16 cellular contexts compared by ENCODE assay signal in genomic region chr10:69516548-69517195, GRCh38. TPM values are rescaled to one million over a fixed set of nuclear protein-coding genes. Genes with fewer than 3 reads are reported as not detected.
A peak's percentile ranks its signal among the peaks of the same experiment; 100 is the strongest.
DNase-seq lines count a peak whose midpoint lies in the region; ATAC-seq, FAIRE-seq and TF ChIP-seq lines count a peak whose summit lies in the region.
"Had no signal": no experiment of that assay in that cellular context is flagged by ENCODE, and none has a peak within 500 bp of the region (broad histone marks: within the 10 kb centered on the region; RNA-seq: fewer than 3 reads in every experiment).

No MANE protein-coding gene starts in this region.

- CTCF ChIA-PET in Panc1 (lab: Charles Lee), result interaction anchor here (0.9 to 4.4 kb wide), 3 partner anchors 100 to 124 kb away, joined by 3 to 49 read pairs (median 4); partner anchors contain the start of gene TACR2

- H3K18ac ChIP-seq in neuronal stem cell (ENCODE audit: low read length), result peak overlapping the region; percentile 11

- no peak overlapping the region for H3K4ac ChIP-seq in neuronal stem cell (ENCODE audit: low read length)

- no peak for FAIRE-seq in kidney (lab: Jason Lieb, UNC)

- no peak overlapping the region for H3K9ac ChIP-seq in kidney (ENCODE audit: low read length in 2 of 2)
- no peak overlapping the region for H3K9ac ChIP-seq in neuronal stem cell (ENCODE audit: low read depth, low read length, poor library complexity)
- H3K9ac ChIP-seq: BLaER1 had no signal

- H2BK12ac ChIP-seq in neuronal stem cell (ENCODE audit: low read length), result no peak overlapping the region

- H3K4me1 ChIP-seq in Panc1 (ENCODE audit: control insufficient read depth, insufficient read depth, low read length), result no peaks in the 10 kb centered on the region
- no peaks in the 10 kb centered on the region for H3K4me1 ChIP-seq in kidney (ENCODE audit: control insufficient read depth in 1 of 2, insufficient read depth in 1 of 2, low read depth in 1 of 2, low read length in 2 of 2)
- H3K4me1 ChIP-seq in neuronal stem cell (ENCODE audit: control insufficient read depth in 2 of 2, insufficient read depth in 1 of 2, low read depth in 1 of 2, low read length in 2 of 2), result no peaks in the 10 kb centered on the region
- H3K4me1 ChIP-seq in aorta (ENCODE audit: control insufficient read depth in 1 of 2, insufficient read depth in 2 of 2, low read length in 2 of 2), result no peaks in the 10 kb centered on the region
- H3K4me1 ChIP-seq: BLaER1 had no signal

- peak overlapping the region; percentile 42 for H2AK5ac ChIP-seq in neuronal stem cell (ENCODE audit: low read depth, low read length)

- H3K27ac ChIP-seq in Panc1 (ENCODE audit: low read length) (no peak overlapping the region), kidney (ENCODE audit: low read depth in 2 of 2, low read length in 2 of 2) (no peak overlapping the region), neuronal stem cell (replicated peaks; ENCODE audit: low read length) (no peak overlapping the region), aorta (ENCODE audit: low read depth in 1 of 2, low read length in 2 of 2) (no peak overlapping the region)
- H3K27ac ChIP-seq: BLaER1 had no signal

- no peak overlapping the region for H3K4me3 ChIP-seq in Panc1 (ENCODE audit: low read depth in 2 of 2, low read length in 2 of 2)
- H3K4me3 ChIP-seq in kidney (ENCODE audit: low read length in 2 of 2), result no peak overlapping the region
- H3K4me3 ChIP-seq in neuronal stem cell (ENCODE audit: low read length in 2 of 2), result no peak overlapping the region
- no peak overlapping the region for H3K4me3 ChIP-seq in aorta (ENCODE audit: low read length in 2 of 2)
- H3K4me3 ChIP-seq: BLaER1 had no signal

- intact Hi-C loops in Panc1 (cut with micrococcal nuclease; ENCODE audit: unreplicated experiment) (loop anchor here (10.0 kb wide), 1 partner anchor 118 kb away; the partner anchor contains the start of gene FAM241B), kidney (cut with DNase I) (loop anchor here (5.0 kb wide), 1 partner anchor 121 kb away; no protein-coding TSS in a partner anchor), aorta (cut with DNase I) (no loop called here)

- H3K79me1 ChIP-seq in neuronal stem cell (ENCODE audit: low read depth, low read length), result no peaks in the 10 kb centered on the region

- BruUV-seq in Panc1 (replicated peaks; lab: Mats Ljungman, UMichigan), result no TSS peak

- no peak for TF ChIP-seq CTCF in Panc1 (IDR thresholded peaks at IDR 0.05)
- no peak for TF ChIP-seq CTCF in kidney (IDR thresholded peaks at IDR 0.05; ENCODE audit: borderline replicate concordance, extremely low read depth, insufficient read depth)

- no peak overlapping the region for H3K14ac ChIP-seq in neuronal stem cell (ENCODE audit: low read length)

- H3K9me3 ChIP-seq in Panc1 (ENCODE audit: control insufficient read depth, insufficient read depth, low read depth, low read length) (no peaks in the 10 kb centered on the region), kidney (ENCODE audit: control insufficient read depth in 1 of 2, low read length in 2 of 2) (no peaks in the 10 kb centered on the region), neuronal stem cell (replicated peaks in 1 of 2; ENCODE audit: control insufficient read depth in 2 of 2, insufficient read depth in 1 of 2, low read depth in 1 of 2, low read length in 2 of 2) (no peaks in the 10 kb centered on the region), aorta (ENCODE audit: control insufficient read depth, low read length) (no peaks in the 10 kb centered on the region)
- H3K9me3 ChIP-seq: BLaER1 had no signal

- ATAC-seq in Panc1 (0 out of 2 replicates have a peak, but pooled peaks have one; percentile 3), aorta (ENCODE audit: low FRiP score) (peak; percentile 33), HG03097 (IDR thresholded peaks at IDR 0.05; ENCODE audit: low FRiP score, unreplicated experiment) (no peak), GM19452 (IDR thresholded peaks at IDR 0.05; ENCODE audit: unreplicated experiment) (no peak)

- POLR2A ChIA-PET in Panc1 (lab: Charles Lee), result no interaction called here

- WGBS in neuronal stem cell (ENCODE audit: extremely low coverage in 2 of 2, insufficient read length in 2 of 2, insufficient replicate concordance in 1 of 2), 2 donors, result no CpG with 5 or more reads among the region's 7 CpGs
- 66 to 69% methylated on average over 7 of the region's 7 CpGs for WGBS in aorta, 2 donors

- peak overlapping the region; percentile 29 for H2BK120ac ChIP-seq in neuronal stem cell (ENCODE audit: low read depth, low read length)

- no peaks in the 10 kb centered on the region for H3K27me3 ChIP-seq in Panc1 (ENCODE audit: control insufficient read depth, insufficient read depth, low read length)
- no peaks in the 10 kb centered on the region for H3K27me3 ChIP-seq in neuronal stem cell (ENCODE audit: control insufficient read depth in 3 of 3, insufficient read depth in 3 of 3, low read depth in 1 of 3, low read length in 3 of 3)
- H3K27me3 ChIP-seq in aorta (ENCODE audit: control insufficient read depth in 1 of 2, insufficient read depth in 2 of 2, low read length in 1 of 2), result no peaks in the 10 kb centered on the region
- H3K27me3 ChIP-seq: BLaER1 had no signal

- no peak overlapping the region for H2BK15ac ChIP-seq in neuronal stem cell (ENCODE audit: low read length)

- H3K36me3 ChIP-seq in Panc1 (ENCODE audit: control insufficient read depth, insufficient read depth, low read length) (0 out of 2 replicates have a peak, but pooled peaks cover 4% of the 10 kb centered on the region), kidney (ENCODE audit: control insufficient read depth in 1 of 2, insufficient read depth in 2 of 2, low read length in 2 of 2) (no peaks in the 10 kb centered on the region), neuronal stem cell (replicated peaks in 1 of 2; ENCODE audit: control insufficient read depth in 2 of 2, insufficient read depth in 2 of 2, low read length in 2 of 2) (no peaks in the 10 kb centered on the region), aorta (ENCODE audit: control insufficient read depth in 1 of 2, insufficient read depth in 2 of 2, low read length in 1 of 2) (no peaks in the 10 kb centered on the region)
- H3K36me3 ChIP-seq: BLaER1 had no signal

- H3K4me2 ChIP-seq in neuronal stem cell (ENCODE audit: insufficient read depth, low read length, poor library complexity, severe bottlenecking), result no peak overlapping the region
- H3K4me2 ChIP-seq: BLaER1 had no signal

- H3K23ac ChIP-seq in neuronal stem cell (ENCODE audit: low read depth, low read length, poor library complexity), result no peak overlapping the region

- no peak overlapping the region for H2BK5ac ChIP-seq in neuronal stem cell (ENCODE audit: low read length)

- no peak overlapping the region for H2AFZ ChIP-seq in neuronal stem cell (ENCODE audit: low read length)

- H4K8ac ChIP-seq in neuronal stem cell (ENCODE audit: low read depth, low read length), result no peak overlapping the region

- H4K91ac ChIP-seq in neuronal stem cell (ENCODE audit: low read depth, low read length, poor library complexity), result no peak overlapping the region

- in situ Hi-C loops in Panc1 (cut with HindIII; ENCODE audit: low pct_unique_long_range_greater_than_20kb, low sequenced_read_pairs), result no loop called here

- DNase-seq in Panc1 (ENCODE audit: low read depth, low spot score), result no peak
- DNase-seq in kidney, result peak; percentile 35
- DNase-seq in neuronal stem cell (ENCODE audit: low spot score), result no peak
- DNase-seq in aorta, result no peak
- no peak for DNase-seq in HUDEP-2 (lab: John Stamatoyannopoulos, UW; ENCODE audit: unreplicated experiment in 76 of 76)
- DNase-seq: DMS79 had no signal

RNA-seq across cellular contexts. Expression of gene NEUROG3, which starts 56.5 kb away (rescaled TPM):
- total RNA-seq in Panc1 (2021; ENCODE audit: unreplicated experiment) (not detected), kidney (not detected), aorta (not detected)
- not detected for polyA plus RNA-seq in Panc1 (2012; ENCODE audit: insufficient read length)
- polyA plus RNA-seq in kidney (ENCODE audit: insufficient read depth, low read depth, low replicate concordance) (not detected), aorta (1 to 10 TPM in 1 of 2 donors, not detected in 1; 1.1 TPM)
- polyA plus RNA-seq in neuronal stem cell (2013, experiment 1 of 2), result not detected
- polyA plus RNA-seq in neuronal stem cell (2013, experiment 2 of 2), result not detected
- total RNA-seq: A673; CD4-positive, alpha-beta memory T cell; Daoy; H1; H9 had no signal
- polyA plus RNA-seq: AG04450, CD14-positive monocyte had no signal

Comparison
In these comparisons a context has a peak if more than half of its experiments do, and no peak if none do; other contexts are left out.
1. ATAC-seq: peak in Panc1 (single experiment) and aorta (single experiment); none in HG03097 (single experiment) and GM19452 (single experiment).
2. intact Hi-C loops: an anchor here in Panc1 (10.0 kb wide) and kidney (5.0 kb wide); none called in aorta.